39 cellular contexts compared by ENCODE assay signal in the genomic region with DNA sequence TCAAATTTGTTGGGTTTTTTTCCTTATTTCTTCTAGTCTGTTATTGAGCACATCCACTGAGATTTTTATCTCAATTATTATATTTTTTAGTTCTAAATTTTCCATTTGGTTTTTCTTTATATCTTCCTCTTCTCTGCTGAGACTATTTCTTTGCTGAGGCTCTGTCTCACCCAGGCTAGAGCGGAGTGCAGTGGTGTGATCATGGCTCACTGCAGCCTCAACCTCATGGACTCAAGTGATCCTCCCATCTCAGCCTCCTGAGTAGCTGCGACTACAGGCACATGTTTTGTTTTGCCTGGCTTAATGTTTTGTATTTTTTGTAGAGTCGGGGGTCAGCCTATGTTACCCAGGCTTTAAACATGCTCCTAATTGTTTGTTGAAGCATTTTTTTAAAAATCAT.
"Had no signal": no experiment of that assay in that cellular context is flagged by ENCODE, and none has a peak within 500 bp of the region (broad histone marks: within the 10 kb centered on the region; RNA-seq: fewer than 3 reads in every experiment).

No MANE protein-coding gene starts in this region.

- H3K27ac Mint-ChIP-seq: activated naive CD4-positive, alpha-beta T cell treated with anti-CD3 and anti-CD28 coated beads for 36 hours; activated naive CD4-positive, alpha-beta T cell treated with anti-CD3 and anti-CD28 coated beads, Interleukin-2, amount 10 ng/mL, durations not matched to agents 7 days and 5 days; activated naive CD4-positive, alpha-beta T cell treated with anti-CD3 and anti-CD28 coated beads, Interleukin-2, amount 50 U/mL, for 24 hours; activated naive CD4-positive, alpha-beta T cell treated with anti-CD3 and anti-CD28 coated beads, Interleukin-2, amount 50 U/mL, for 72 hours; activated naive CD8-positive, alpha-beta T cell; activated naive CD8-positive, alpha-beta T cell treated with anti-CD3 and anti-CD28 coated beads for 36 hours; activated naive CD8-positive, alpha-beta T cell treated with anti-CD3 and anti-CD28 coated beads, Interleukin-2, amount 10 ng/mL, durations not matched to agents 7 days and 5 days; activated naive CD8-positive, alpha-beta T cell treated with anti-CD3 and anti-CD28 coated beads, Interleukin-2, amount 50 U/mL, for 24 hours; activated T-cell treated with anti-CD3 and anti-CD28 coated beads, Interleukin-2, amount 50 U/mL, for 24 hours; activated T-cell treated with anti-CD3 and anti-CD28 coated beads, Interleukin-2, amount 50 U/mL, for 72 hours; activated T-helper 1 cell treated with anti-CD3 and anti-CD28 coated beads, Interleukin-12 subunit alpha, Interleukin-12 subunit beta, Interleukin-2, Interleukin-4 antibody, amounts not matched to agents 30 ng/mL and 10 ng/mL and 1 ng/mL, durations not matched to agents 14 hours and 24 hours and 36 hours; activated T-helper 17 cell treated with anti-CD3 and anti-CD28 coated beads, Interleukin-2, amount 50 U/mL, for 72 hours; activated T-helper 2 cell treated with anti-CD3 and anti-CD28 coated beads, Interferon-gamma antibody, Interleukin-2, Interleukin-4, amounts not matched to agents 10 μg/mL and 5 μg/mL and 100 μg/mL, durations not matched to agents 14 hours and 24 hours and 36 hours; brain had no signal

- H3K36me3 ChIP-seq: adrenal gland, ascending aorta, brain microvascular endothelial cell, cardiac muscle cell had no signal

- H3K4me3 Mint-ChIP-seq: activated naive CD4-positive, alpha-beta T cell treated with anti-CD3 and anti-CD28 coated beads for 36 hours; activated naive CD4-positive, alpha-beta T cell treated with anti-CD3 and anti-CD28 coated beads, Interleukin-2, amount 10 ng/mL, durations not matched to agents 7 days and 5 days; activated naive CD4-positive, alpha-beta T cell treated with anti-CD3 and anti-CD28 coated beads, Interleukin-2, amount 50 U/mL, for 24 hours; activated naive CD8-positive, alpha-beta T cell; activated naive CD8-positive, alpha-beta T cell treated with anti-CD3 and anti-CD28 coated beads for 36 hours; activated naive CD8-positive, alpha-beta T cell treated with anti-CD3 and anti-CD28 coated beads, Interleukin-2, amount 10 ng/mL, durations not matched to agents 7 days and 5 days; activated naive CD8-positive, alpha-beta T cell treated with anti-CD3 and anti-CD28 coated beads, Interleukin-2, amount 50 U/mL, for 24 hours; activated T-cell treated with anti-CD3 and anti-CD28 coated beads, Interleukin-2, amount 50 U/mL, for 24 hours; activated T-cell treated with anti-CD3 and anti-CD28 coated beads, Interleukin-2, amount 50 U/mL, for 4 hours; activated T-cell treated with anti-CD3 and anti-CD28 coated beads, Interleukin-2, amount 50 U/mL, for 72 hours; activated T-helper 1 cell treated with anti-CD3 and anti-CD28 coated beads, Interleukin-12 subunit alpha, Interleukin-12 subunit beta, Interleukin-2, Interleukin-4 antibody, amounts not matched to agents 30 ng/mL and 10 ng/mL and 1 ng/mL, durations not matched to agents 14 hours and 24 hours and 36 hours; activated T-helper 17 cell treated with anti-CD3 and anti-CD28 coated beads, Interleukin-2, amount 50 U/mL, for 72 hours; brain; central memory CD8-positive, alpha-beta T cell had no signal

- FAIRE-seq: astrocyte, bronchial epithelial cell had no signal

- H3K27ac ChIP-seq: adrenal gland, ascending aorta, body of pancreas, brain microvascular endothelial cell, cardiac muscle cell had no signal

- H3K27me3 ChIP-seq: adrenal gland, ascending aorta, body of pancreas, brain microvascular endothelial cell, cardiac muscle cell had no signal

- H3K27me3 Mint-ChIP-seq: brain had no signal

- H3K4me1 ChIP-seq: adrenal gland, ascending aorta, body of pancreas had no signal

- ATAC-seq: activated naive CD4-positive, alpha-beta T cell treated with anti-CD3 and anti-CD28 coated beads, Interleukin-2, amount 50 U/mL, for 72 hours; activated naive CD8-positive, alpha-beta T cell treated with anti-CD3 and anti-CD28 coated beads, Interleukin-2, amount 50 U/mL, for 24 hours; activated T-cell treated with anti-CD3 and anti-CD28 coated beads, Interleukin-2, amount 50 U/mL, for 4 hours; activated T-cell treated with anti-CD3 and anti-CD28 coated beads, Interleukin-2, amount 50 U/mL, for 72 hours; activated T-helper 17 cell treated with anti-CD3 and anti-CD28 coated beads, Interleukin-2, amount 50 U/mL, for 72 hours; body of pancreas had no signal

- H3K4me3 ChIP-seq: adrenal gland, ascending aorta, body of pancreas, cardiac muscle cell had no signal

- DNase-seq: activated effector memory CD4-positive, alpha-beta T cell treated with anti-CD3 and anti-CD28 coated beads, Interleukin-2, amount 50 U/mL, for 16 hours; activated effector memory CD4-positive, alpha-beta T cell treated with Interleukin-2 at 50 U/mL for 16 hours; activated gamma-delta T cell; activated gamma-delta T cell treated with Interleukin-2 at 50 U/mL for 16 hours; activated naive CD4-positive, alpha-beta T cell; activated naive CD4-positive, alpha-beta T cell treated with anti-CD3 and anti-CD28 coated beads for 36 hours; activated naive CD4-positive, alpha-beta T cell treated with anti-CD3 and anti-CD28 coated beads, Interleukin-2, amount 10 ng/mL, durations not matched to agents 7 days and 5 days; activated naive CD4-positive, alpha-beta T cell treated with anti-CD3 and anti-CD28 coated beads, Interleukin-2, amount 50 U/mL, for 16 hours; activated naive CD4-positive, alpha-beta T cell treated with Interleukin-2 at 50 U/mL for 16 hours; activated naive CD8-positive, alpha-beta T cell treated with anti-CD3 and anti-CD28 coated beads for 36 hours; activated naive CD8-positive, alpha-beta T cell treated with anti-CD3 and anti-CD28 coated beads, Interleukin-2, amount 10 ng/mL, durations not matched to agents 7 days and 5 days; activated naive CD8-positive, alpha-beta T cell treated with anti-CD3 and anti-CD28 coated beads, Interleukin-2, amount 50 U/mL, for 24 hours; activated T-cell treated with anti-CD3 and anti-CD28 coated beads, Interleukin-2, amount 50 U/mL, for 1 hour; activated T-cell treated with anti-CD3 and anti-CD28 coated beads, Interleukin-2, amount 50 U/mL, for 24 hours; activated T-cell treated with anti-CD3 and anti-CD28 coated beads, Interleukin-2, amount 50 U/mL, for 4 hours; activated T-cell treated with anti-CD3 and anti-CD28 coated beads, Interleukin-2, amount 50 U/mL, for 48 hours; activated T-cell treated with anti-CD3 and anti-CD28 coated beads, Interleukin-2, amount 50 U/mL, for 72 hours; amniotic stem cell; amygdala; anterior cingulate cortex; aorta; body of pancreas; caudate nucleus; central memory CD4-positive, alpha-beta T cell; cerebellar nuclear complex had no signal

- H3K9me3 ChIP-seq: adrenal gland, body of pancreas had no signal

- H3K4me1 Mint-ChIP-seq: activated naive CD4-positive, alpha-beta T cell treated with anti-CD3 and anti-CD28 coated beads, Interleukin-2, amount 50 U/mL, for 24 hours; activated naive CD8-positive, alpha-beta T cell treated with anti-CD3 and anti-CD28 coated beads for 36 hours; activated naive CD8-positive, alpha-beta T cell treated with anti-CD3 and anti-CD28 coated beads, Interleukin-2, amount 50 U/mL, for 24 hours; activated T-helper 17 cell treated with anti-CD3 and anti-CD28 coated beads, Interleukin-2, amount 50 U/mL, for 72 hours; brain; central memory CD8-positive, alpha-beta T cell had no signal
